In genomic region chr2:205465791-205466190, GRCh38 we compare ENCODE assay signal across 2 cellular contexts.
A peak's percentile ranks its signal among the peaks of the same experiment; 100 is the strongest.
TF ChIP-seq lines count a peak whose summit lies in the region.

No MANE protein-coding gene starts in this region.

TF ChIP-seq in WTC11, 78 proteins besides CTCF, POLR2A, EP300 and RAD21:
- TF ChIP-seq FOXP4 (CRISPR knock-in tag; IDR thresholded peaks at IDR 0.05) (peak; percentile 72; the same call in 1 of the 2 replicates), NR3C1 (CRISPR knock-in tag; conservative IDR thresholded peaks at IDR 0.05; ENCODE audit: low read depth) (0 out of 2 replicates have a peak, but pooled peaks have one; percentile 59), CBFB (CRISPR knock-in tag; IDR thresholded peaks at IDR 0.05; ENCODE audit: low read depth) (0 out of 2 replicates have a peak, but pooled peaks have one; percentile 21), FOXJ3 (CRISPR knock-in tag; IDR thresholded peaks at IDR 0.05; ENCODE audit: borderline replicate concordance) (no peak), JAZF1 (CRISPR knock-in tag; IDR thresholded peaks at IDR 0.05) (no peak), ZNF416 (CRISPR knock-in tag; IDR thresholded peaks at IDR 0.05) (no peak), NFE2L1 (CRISPR knock-in tag; IDR thresholded peaks at IDR 0.05) (no peak), ATF6 (CRISPR knock-in tag; IDR thresholded peaks at IDR 0.05) (no peak), ZNF281 (CRISPR knock-in tag; IDR thresholded peaks at IDR 0.05) (peak; percentile 69; the same call in 1 of the 2 replicates), ETV6 (CRISPR knock-in tag; IDR thresholded peaks at IDR 0.05) (peak; percentile 82; the same call in 1 of the 2 replicates), ZNF423 (CRISPR knock-in tag; IDR thresholded peaks at IDR 0.05) (peak; percentile 83), MLX (CRISPR knock-in tag; IDR thresholded peaks at IDR 0.05) (no peak), SOX15 (CRISPR knock-in tag; IDR thresholded peaks at IDR 0.05) (no peak), ZNF138 (CRISPR knock-in tag; conservative IDR thresholded peaks at IDR 0.05) (no peak), CREM (CRISPR knock-in tag; IDR thresholded peaks at IDR 0.05) (peak; percentile 47; the same call in 1 of the 2 replicates), PREB (CRISPR knock-in tag; IDR thresholded peaks at IDR 0.05; ENCODE audit: borderline replicate concordance) (no peak), PRRX2 (CRISPR knock-in tag; IDR thresholded peaks at IDR 0.05) (no peak), ATF1 (CRISPR knock-in tag; IDR thresholded peaks at IDR 0.05) (no peak), SMAD3 (CRISPR knock-in tag; IDR thresholded peaks at IDR 0.05; ENCODE audit: borderline replicate concordance) (no peak), ESRRA (CRISPR knock-in tag; IDR thresholded peaks at IDR 0.05; ENCODE audit: borderline replicate concordance) (no peak), ZNF317 (CRISPR knock-in tag; IDR thresholded peaks at IDR 0.05; ENCODE audit: borderline replicate concordance, low read depth) (no peak)

TF ChIP-seq in neural cell, 6 proteins besides CTCF, POLR2A, EP300 and RAD21 (continued from another document):
- TF ChIP-seq REST (IDR thresholded peaks at IDR 0.05; ENCODE audit: borderline replicate concordance) (peak; percentile 49), EZH2 (IDR thresholded peaks at IDR 0.05; ENCODE audit: borderline replicate concordance, insufficient read depth, low read length, poor library complexity, severe bottlenecking) (no peak), SMC3 (conservative IDR thresholded peaks at IDR 0.05; ENCODE audit: poor library complexity) (no peak)
TF ChIP-seq in neural cell: peak in this region for 1.
